In the genomic region with DNA sequence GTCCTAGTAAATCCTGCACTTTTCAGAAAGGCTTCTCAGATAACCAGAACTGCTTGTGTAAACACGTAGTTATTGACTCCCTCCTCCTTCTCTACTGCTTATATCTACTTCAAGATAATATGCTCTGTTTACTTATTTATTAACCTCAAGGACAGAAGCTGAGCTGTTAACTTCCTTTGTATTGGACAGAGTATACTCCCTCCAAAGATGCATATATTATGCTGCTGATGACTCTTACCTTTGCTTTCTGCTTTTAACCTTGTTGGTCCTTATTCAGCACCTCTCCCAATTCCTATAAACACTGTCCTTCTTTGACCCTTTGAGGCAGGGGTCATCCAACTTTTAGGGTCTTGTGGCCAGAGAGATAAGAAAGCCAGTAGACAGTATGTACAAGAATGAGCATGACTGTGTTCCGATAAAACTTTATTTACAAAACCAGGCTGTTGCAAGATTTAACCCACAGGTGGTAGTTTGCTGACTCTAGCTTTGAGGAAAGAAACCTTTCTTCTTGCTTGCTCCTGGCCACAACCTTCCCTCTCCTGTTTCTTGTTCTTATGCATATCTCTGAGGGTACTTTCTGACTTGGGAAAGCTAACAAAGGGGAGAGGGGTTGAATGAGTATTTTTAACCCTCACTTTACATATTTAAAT, we compare ENCODE assay signal across 15 cellular contexts. TPM values are rescaled to one million over a fixed set of nuclear protein-coding genes. Genes with fewer than 3 reads are reported as not detected.
A peak's percentile ranks its signal among the peaks of the same experiment; 100 is the strongest.
DNase-seq lines count a peak whose midpoint lies in the region; ATAC-seq, FAIRE-seq and TF ChIP-seq lines count a peak whose summit lies in the region.
"Had no signal": no experiment of that assay in that cellular context is flagged by ENCODE, and none has a peak within 500 bp of the region (broad histone marks: within the 10 kb centered on the region; RNA-seq: fewer than 3 reads in every experiment).

No MANE protein-coding gene starts in this region.

- H3K36me3 ChIP-seq in HepG2 (replicated peaks in 1 of 2; ENCODE audit: control insufficient read depth in 1 of 2, insufficient read depth in 2 of 2, low read length in 2 of 2): no peaks in the 10 kb centered on the region
- H3K36me3 ChIP-seq in right lobe of liver: no peaks in the 10 kb centered on the region
- no peaks in the 10 kb centered on the region; the same call in 1 of the 2 replicates for H3K36me3 ChIP-seq in OCI-LY7 (ENCODE audit: insufficient read depth, low read length)
- no peaks in the 10 kb centered on the region for H3K36me3 ChIP-seq in iPS-18a (ENCODE audit: control insufficient read depth, low read depth, low read length)
- H3K36me3 ChIP-seq: left ventricle myocardium inferior had no signal

- no peak overlapping the region for H3K9ac ChIP-seq in HepG2 (ENCODE audit: insufficient read depth, low read depth, low read length)
- H3K9ac ChIP-seq in iPS-18a (ENCODE audit: low read length): peak overlapping the region; percentile 37
- H3K9ac ChIP-seq: parathyroid adenoma had no signal

- BruUV-seq in HepG2 (replicated peaks; lab: Mats Ljungman, UMichigan) (no TSS peak), OCI-LY7 (replicated peaks; lab: Mats Ljungman, UMichigan) (no TSS peak)

- POLR2A ChIA-PET in HepG2 (lab: Yijun Ruan, JAX): no interaction called here
- POLR2A ChIA-PET in OCI-LY7 (lab: Charles Lee): no interaction called here

- TF ChIP-seq RAD21 in HepG2 (CRISPR knock-in tag; IDR thresholded peaks at IDR 0.05): no peak

- no peak for FAIRE-seq in HepG2 (lab: Jason Lieb, UNC)

- no peaks in the 10 kb centered on the region for H3K9me2 ChIP-seq in OCI-LY7 (ENCODE audit: insufficient read depth, low read length)

- in situ Hi-C loops in HepG2 (cut with HindIII; ENCODE audit: extremely low pct_ligation_motif_present, low pct_unique_long_range_greater_than_20kb): no loop called here

- no peak overlapping the region for H2AFZ ChIP-seq in HepG2 (ENCODE audit: low read length)
- H2AFZ ChIP-seq in OCI-LY7 (ENCODE audit: low read length): no peak overlapping the region
- H2AFZ ChIP-seq: parathyroid adenoma had no signal

- H3K27ac ChIP-seq in HepG2 (ENCODE audit: extremely low read length, insufficient read depth, low read length) (no peak overlapping the region), right lobe of liver (no peak overlapping the region), OCI-LY7 (ENCODE audit: low read depth, low read length, poor library complexity, severe bottlenecking) (no peak overlapping the region), iPS-18a (ENCODE audit: low read length) (peak overlapping the region; percentile 83)
- H3K27ac ChIP-seq: left ventricle myocardium inferior, parathyroid adenoma had no signal

- H3K27me3 ChIP-seq in HepG2 (ENCODE audit: control insufficient read depth in 1 of 2, insufficient read depth in 2 of 2, low read length in 2 of 2) (no peaks in the 10 kb centered on the region; a peak in 1 of 5 replicates), right lobe of liver (no peaks in the 10 kb centered on the region), iPS-18a (ENCODE audit: control insufficient read depth, insufficient read depth, low read length) (no peaks in the 10 kb centered on the region)

- TF ChIP-seq EP300 in HepG2 (IDR thresholded peaks at IDR 0.05; ENCODE audit: low read depth in 2 of 2, low read length in 2 of 2): no peak
- no peak for TF ChIP-seq EP300 in HepG2 (CRISPR knock-in tag; IDR thresholded peaks at IDR 0.05; ENCODE audit: borderline replicate concordance)

- peaks cover 6% of the 10 kb centered on the region; the same call in 1 of the 2 replicates for H4K20me1 ChIP-seq in HepG2 (ENCODE audit: insufficient read depth, low read length)
- no peaks in the 10 kb centered on the region; the same call in 1 of the 2 replicates for H4K20me1 ChIP-seq in OCI-LY7 (ENCODE audit: insufficient read depth, low read length)

- no peaks in the 10 kb centered on the region for H3K9me3 ChIP-seq in HepG2 (ENCODE audit: low read length)
- no peaks in the 10 kb centered on the region for H3K9me3 ChIP-seq in right lobe of liver
- no peaks in the 10 kb centered on the region for H3K9me3 ChIP-seq in OCI-LY7 (ENCODE audit: low read length)
- no peaks in the 10 kb centered on the region for H3K9me3 ChIP-seq in iPS-18a (ENCODE audit: control insufficient read depth, low read depth, low read length)
- H3K9me3 ChIP-seq: left ventricle myocardium inferior had no signal

- CTCF ChIA-PET in HepG2 (lab: Yijun Ruan, JAX; ENCODE audit: low intra/inter-chr PET ratio, low total read pairs): interaction anchor here (1.3 to 2.5 kb wide), 2 partner anchors 85 to 148 kb away, joined by 3 to 20 read pairs; partner anchors contain the start of gene HAX1
- CTCF ChIA-PET in OCI-LY7 (lab: Charles Lee; ENCODE audit: unreplicated experiment): no interaction called here

- H3K4me3 ChIP-seq in HepG2 (replicated peaks in 1 of 3; ENCODE audit: insufficient read depth in 1 of 3, low read depth in 2 of 3, low read length in 3 of 3): no peak overlapping the region
- H3K4me3 ChIP-seq in right lobe of liver: no peak overlapping the region
- no peak overlapping the region for H3K4me3 ChIP-seq in OCI-LY7 (ENCODE audit: low read depth, low read length, poor library complexity, severe bottlenecking)
- H3K4me3 ChIP-seq in iPS-18a (ENCODE audit: low read length): peak overlapping the region; percentile 37
- H3K4me3 ChIP-seq: left ventricle myocardium inferior had no signal

- peaks cover 9% of the 10 kb centered on the region for H3K79me2 ChIP-seq in HepG2 (ENCODE audit: insufficient read depth, low read length)
- H3K79me2 ChIP-seq in OCI-LY7 (ENCODE audit: insufficient read depth, low read depth, low read length): peaks cover 9% of the 10 kb centered on the region

- ATAC-seq in HepG2 (no peak), right lobe of liver (no peak), GM18873 (IDR thresholded peaks at IDR 0.05; ENCODE audit: low FRiP score, unreplicated experiment) (no peak)
- ATAC-seq: activated T-cell treated with anti-CD3 and anti-CD28 coated beads, Interleukin-2, amount 50 U/mL, for 4 hours; effector memory CD8-positive, alpha-beta T cell; stimulated activated naive B cell treated with anti-CD40 and anti-IgM and Interleukin-4, amounts not matched to agents 10 μg/mL and 1 μg/mL and 100 μg/mL, for 72 hours had no signal

- TF ChIP-seq CTCF in HepG2 (CRISPR knock-in tag; IDR thresholded peaks at IDR 0.05): no peak
- TF ChIP-seq CTCF in right lobe of liver (IDR thresholded peaks at IDR 0.05): no peak
- no peak for TF ChIP-seq CTCF in OCI-LY7 (conservative IDR thresholded peaks at IDR 0.05; ENCODE audit: low read length)

- H3K4me1 ChIP-seq in HepG2 (ENCODE audit: insufficient read depth, low read length) (peaks cover 26% of the 10 kb centered on the region), right lobe of liver (peaks cover 0 to 4% (median 0%) of the 10 kb centered on the region in 4 donors), OCI-LY7 (ENCODE audit: insufficient read depth, low read length, poor library complexity, severe bottlenecking) (peaks cover 3% of the 10 kb centered on the region), iPS-18a (ENCODE audit: control insufficient read depth, low read depth, low read length) (peaks cover 24% of the 10 kb centered on the region)

- TF ChIP-seq POLR2A in HepG2 (IDR thresholded peaks at IDR 0.05; ENCODE audit: insufficient read depth in 1 of 2, low read depth in 2 of 2, low read length in 2 of 2) (no peak), right lobe of liver (IDR thresholded peaks at IDR 0.05) (no peak)

- intact Hi-C loops in HepG2 (cut with micrococcal nuclease; ENCODE audit: unreplicated experiment) (no loop called here), right lobe of liver (cut with DNase I) (no loop called here), OCI-LY7 (cut with micrococcal nuclease; ENCODE audit: unreplicated experiment) (loop anchor here (1.0 to 10.0 kb wide), 3 partner anchors 85 to 288 kb away; partner anchors contain the start of gene HAX1)

- DNase-seq in HepG2 (ENCODE audit: low spot score): no peak
- no peak for DNase-seq in right lobe of liver
- peak; percentile 24 for DNase-seq in OCI-LY7 (ENCODE audit: low spot score)
- no peak for DNase-seq in NCI-H1436 treated with DMSO at 0.1 percent for 48 hours (lab: John Stamatoyannopoulos, UW)
- no peak for DNase-seq in dedifferentiated amniotic fluid mesenchymal stem cell (ENCODE audit: extremely low spot score)
- no peak for DNase-seq in activated CD8-positive, alpha-beta memory T cell treated with anti-CD3 and anti-CD28 coated beads for 24 hours
- DNase-seq: left ventricle myocardium inferior had no signal

- 2% methylated on average over 2 of the region's 2 CpGs for WGBS in HepG2 (ENCODE audit: low lambda C conversion rate)
- 20% methylated on average over 2 of the region's 2 CpGs for WGBS in right lobe of liver (ENCODE audit: insufficient coverage, low coverage, low lambda C conversion rate, missing lambda C conversion rate)

- H3K4me2 ChIP-seq in HepG2 (ENCODE audit: low read depth, low read length) (peak overlapping the region; percentile 43), OCI-LY7 (ENCODE audit: low read length) (no peak overlapping the region)

RNA-seq across cellular contexts. Expression of gene TPM3, which starts 4.9 kb away (rescaled TPM):
- total RNA-seq in HepG2 (2016; rRNA removed; fragmentation: Illumina TruSeq; extraction: Trizol) (307 and 481 TPM in 2 replicates), right lobe of liver (100 to 1,000 TPM in 3 of 6 experiments, 10 to 100 TPM in 3; 76.3 to 189 (median 120) TPM), OCI-LY7 (2022) (417 and 420 TPM in 2 replicates)
- 53.8 and 55.7 TPM in 2 replicates for total RNA-seq in HepG2 (2016; cell fraction: cytosol; rRNA removed; fragmentation: Illumina TruSeq; extraction: Trizol; ENCODE audit: low read depth)
- total RNA-seq in HepG2 (2016; cell fraction: insoluble cytoplasmic fraction; rRNA removed; fragmentation: Illumina TruSeq; extraction: Trizol): 323 and 475 TPM in 2 replicates
- total RNA-seq in HepG2 (2016; cell fraction: membrane; rRNA removed; fragmentation: Illumina TruSeq; extraction: Trizol): 138 and 148 TPM in 2 replicates
- 108 and 115 TPM in 2 replicates for total RNA-seq in HepG2 (2016; cell fraction: nucleus; rRNA removed; fragmentation: Illumina TruSeq; extraction: Trizol)
- 131 and 160 TPM in 2 replicates for polyA plus RNA-seq in HepG2 (2011; rRNA removed)
- polyA plus RNA-seq in HepG2 (2011; cell fraction: cytosol; rRNA removed): 118 and 149 TPM in 2 replicates
- polyA plus RNA-seq in HepG2 (2011; cell fraction: nucleus; rRNA removed): 45.9 and 62.4 TPM in 2 replicates
- polyA plus RNA-seq in HepG2 (2012): 153 and 194 TPM in 2 replicates
- 89.5 and 101 TPM in 2 replicates for polyA plus RNA-seq in HepG2 (2016; cell fraction: cytosol; fragmentation: Illumina TruSeq; extraction: Trizol; ENCODE audit: low read depth)
- polyA plus RNA-seq in HepG2 (2016; cell fraction: insoluble cytoplasmic fraction; fragmentation: Illumina TruSeq; extraction: Trizol; ENCODE audit: low read depth): 611 and 615 TPM in 2 replicates
- polyA plus RNA-seq in HepG2 (2016; cell fraction: membrane; fragmentation: Illumina TruSeq; extraction: Trizol; ENCODE audit: low read depth): 145 TPM in 2 replicates
- 192 and 200 TPM in 2 replicates for polyA plus RNA-seq in HepG2 (2016; cell fraction: nucleus; fragmentation: Illumina TruSeq; extraction: Trizol; ENCODE audit: insufficient read depth, low read depth)
- polyA minus RNA-seq in HepG2 (2011; rRNA and poly(A)+ RNA removed; ENCODE audit: low replicate concordance): 66.0 and 182 TPM in 2 replicates
- 56.6 and 67.6 TPM in 2 replicates for polyA minus RNA-seq in HepG2 (2011; cell fraction: cytosol; rRNA and poly(A)+ RNA removed)
- 52.8 and 54.2 TPM in 2 replicates for polyA minus RNA-seq in HepG2 (2011; cell fraction: nucleus; rRNA and poly(A)+ RNA removed)
- total RNA-seq in OCI-LY7 (2014; rRNA removed; shearing (Covaris generic)): 235 and 359 TPM in 2 replicates

RNA-seq across cellular contexts. Expression of gene CFAP141, which starts 19.2 kb away (rescaled TPM):
- total RNA-seq in HepG2 (2016; rRNA removed; fragmentation: Illumina TruSeq; extraction: Trizol): not detected in 2 replicates
- total RNA-seq in HepG2 (2016; cell fraction: cytosol; rRNA removed; fragmentation: Illumina TruSeq; extraction: Trizol; ENCODE audit: low read depth): not detected in 2 replicates
- total RNA-seq in HepG2 (2016; cell fraction: insoluble cytoplasmic fraction; rRNA removed; fragmentation: Illumina TruSeq; extraction: Trizol): not detected in 2 replicates
- total RNA-seq in HepG2 (2016; cell fraction: membrane; rRNA removed; fragmentation: Illumina TruSeq; extraction: Trizol): not detected in 2 replicates
- total RNA-seq in HepG2 (2016; cell fraction: nucleus; rRNA removed; fragmentation: Illumina TruSeq; extraction: Trizol): not detected in 2 replicates
- not detected in 2 replicates for polyA plus RNA-seq in HepG2 (2011; rRNA removed)
- not detected in 2 replicates for polyA plus RNA-seq in HepG2 (2011; cell fraction: cytosol; rRNA removed)
- polyA plus RNA-seq in HepG2 (2011; cell fraction: nucleus; rRNA removed): not detected in 2 replicates
- not detected in 2 replicates for polyA plus RNA-seq in HepG2 (2012)
- not detected in 2 replicates for polyA plus RNA-seq in HepG2 (2016; cell fraction: cytosol; fragmentation: Illumina TruSeq; extraction: Trizol; ENCODE audit: low read depth)
- not detected in 2 replicates for polyA plus RNA-seq in HepG2 (2016; cell fraction: insoluble cytoplasmic fraction; fragmentation: Illumina TruSeq; extraction: Trizol; ENCODE audit: low read depth)
- not detected in 2 replicates for polyA plus RNA-seq in HepG2 (2016; cell fraction: membrane; fragmentation: Illumina TruSeq; extraction: Trizol; ENCODE audit: low read depth)
- not detected in 2 replicates for polyA plus RNA-seq in HepG2 (2016; cell fraction: nucleus; fragmentation: Illumina TruSeq; extraction: Trizol; ENCODE audit: insufficient read depth, low read depth)
- not detected in 2 replicates for polyA minus RNA-seq in HepG2 (2011; rRNA and poly(A)+ RNA removed; ENCODE audit: low replicate concordance)
- not detected in 2 replicates for polyA minus RNA-seq in HepG2 (2011; cell fraction: cytosol; rRNA and poly(A)+ RNA removed)
- polyA minus RNA-seq in HepG2 (2011; cell fraction: nucleus; rRNA and poly(A)+ RNA removed): not detected in 2 replicates
- total RNA-seq in right lobe of liver: not detected
- total RNA-seq in OCI-LY7 (2014; rRNA removed; shearing (Covaris generic)): not detected in 2 replicates
- total RNA-seq in OCI-LY7 (2022): not detected in 2 replicates
- total RNA-seq: activated T-cell treated with anti-CD3 and anti-CD28 coated beads, Interleukin-2, amount 50 U/mL, for 4 hours; cardiac septum; left ventricle myocardium inferior; ureter had no signal

RNA-seq across cellular contexts. Expression of gene NUP210L, which starts 32.1 kb away (rescaled TPM):
- not detected in 2 replicates for total RNA-seq in HepG2 (2016; rRNA removed; fragmentation: Illumina TruSeq; extraction: Trizol)
- not detected in 2 replicates for total RNA-seq in HepG2 (2016; cell fraction: cytosol; rRNA removed; fragmentation: Illumina TruSeq; extraction: Trizol; ENCODE audit: low read depth)
- not detected in 2 replicates for total RNA-seq in HepG2 (2016; cell fraction: insoluble cytoplasmic fraction; rRNA removed; fragmentation: Illumina TruSeq; extraction: Trizol)
- total RNA-seq in HepG2 (2016; cell fraction: membrane; rRNA removed; fragmentation: Illumina TruSeq; extraction: Trizol): not detected in 2 replicates
- total RNA-seq in HepG2 (2016; cell fraction: nucleus; rRNA removed; fragmentation: Illumina TruSeq; extraction: Trizol): not detected in 2 replicates
- polyA plus RNA-seq in HepG2 (2011; rRNA removed): not detected in 2 replicates
- polyA plus RNA-seq in HepG2 (2011; cell fraction: cytosol; rRNA removed): not detected in 2 replicates
- not detected in 2 replicates for polyA plus RNA-seq in HepG2 (2011; cell fraction: nucleus; rRNA removed)
- polyA plus RNA-seq in HepG2 (2012): not detected in 2 replicates
- polyA plus RNA-seq in HepG2 (2016; cell fraction: cytosol; fragmentation: Illumina TruSeq; extraction: Trizol; ENCODE audit: low read depth): not detected in 2 replicates
- polyA plus RNA-seq in HepG2 (2016; cell fraction: insoluble cytoplasmic fraction; fragmentation: Illumina TruSeq; extraction: Trizol; ENCODE audit: low read depth): not detected in 2 replicates
- polyA plus RNA-seq in HepG2 (2016; cell fraction: membrane; fragmentation: Illumina TruSeq; extraction: Trizol; ENCODE audit: low read depth): not detected in 2 replicates
- not detected in 2 replicates for polyA plus RNA-seq in HepG2 (2016; cell fraction: nucleus; fragmentation: Illumina TruSeq; extraction: Trizol; ENCODE audit: insufficient read depth, low read depth)
- 0.04 TPM in 1 of 2 replicates, not detected in the other for polyA minus RNA-seq in HepG2 (2011; rRNA and poly(A)+ RNA removed; ENCODE audit: low replicate concordance)
- polyA minus RNA-seq in HepG2 (2011; cell fraction: cytosol; rRNA and poly(A)+ RNA removed): not detected in 2 replicates
- 0.12 TPM in 1 of 2 replicates, not detected in the other for polyA minus RNA-seq in HepG2 (2011; cell fraction: nucleus; rRNA and poly(A)+ RNA removed)
- under 1 TPM in 1 of 6 experiments, not detected in 5; 0.14 TPM for total RNA-seq in right lobe of liver
- 0.03 TPM in 2 replicates for total RNA-seq in OCI-LY7 (2014; rRNA removed; shearing (Covaris generic))
- 0.06 TPM in 2 replicates for total RNA-seq in OCI-LY7 (2022)

RNA-seq across cellular contexts. Expression of gene UBAP2L, which starts 33.8 kb away (rescaled TPM):
- total RNA-seq in HepG2 (2016; rRNA removed; fragmentation: Illumina TruSeq; extraction: Trizol) (74.2 and 75.9 TPM in 2 replicates), right lobe of liver (10 to 100 TPM; 26.8 to 57.2 (median 40.4) TPM), OCI-LY7 (2022) (176 and 179 TPM in 2 replicates)
- total RNA-seq in HepG2 (2016; cell fraction: cytosol; rRNA removed; fragmentation: Illumina TruSeq; extraction: Trizol; ENCODE audit: low read depth): 32.2 and 32.3 TPM in 2 replicates
- 62.4 and 77.2 TPM in 2 replicates for total RNA-seq in HepG2 (2016; cell fraction: insoluble cytoplasmic fraction; rRNA removed; fragmentation: Illumina TruSeq; extraction: Trizol)
- 48.4 and 51.5 TPM in 2 replicates for total RNA-seq in HepG2 (2016; cell fraction: membrane; rRNA removed; fragmentation: Illumina TruSeq; extraction: Trizol)
- total RNA-seq in HepG2 (2016; cell fraction: nucleus; rRNA removed; fragmentation: Illumina TruSeq; extraction: Trizol): 90.2 and 98.9 TPM in 2 replicates
- polyA plus RNA-seq in HepG2 (2011; rRNA removed): 140 and 159 TPM in 2 replicates
- polyA plus RNA-seq in HepG2 (2011; cell fraction: cytosol; rRNA removed): 59.5 and 64.7 TPM in 2 replicates
- 243 and 295 TPM in 2 replicates for polyA plus RNA-seq in HepG2 (2011; cell fraction: nucleus; rRNA removed)
- polyA plus RNA-seq in HepG2 (2012): 73.3 and 82.5 TPM in 2 replicates
- polyA plus RNA-seq in HepG2 (2016; cell fraction: cytosol; fragmentation: Illumina TruSeq; extraction: Trizol; ENCODE audit: low read depth): 27.7 and 30.6 TPM in 2 replicates
- 83.4 and 108 TPM in 2 replicates for polyA plus RNA-seq in HepG2 (2016; cell fraction: insoluble cytoplasmic fraction; fragmentation: Illumina TruSeq; extraction: Trizol; ENCODE audit: low read depth)
- 43.4 and 53.2 TPM in 2 replicates for polyA plus RNA-seq in HepG2 (2016; cell fraction: membrane; fragmentation: Illumina TruSeq; extraction: Trizol; ENCODE audit: low read depth)
- polyA plus RNA-seq in HepG2 (2016; cell fraction: nucleus; fragmentation: Illumina TruSeq; extraction: Trizol; ENCODE audit: insufficient read depth, low read depth): 205 and 223 TPM in 2 replicates
- 231 and 359 TPM in 2 replicates for polyA minus RNA-seq in HepG2 (2011; rRNA and poly(A)+ RNA removed; ENCODE audit: low replicate concordance)
- polyA minus RNA-seq in HepG2 (2011; cell fraction: cytosol; rRNA and poly(A)+ RNA removed): 29.0 and 31.7 TPM in 2 replicates
- 310 and 330 TPM in 2 replicates for polyA minus RNA-seq in HepG2 (2011; cell fraction: nucleus; rRNA and poly(A)+ RNA removed)
- total RNA-seq in OCI-LY7 (2014; rRNA removed; shearing (Covaris generic)): 80.4 and 98.6 TPM in 2 replicates
